ENCODE assay signal across 3 cellular contexts in the genomic region with DNA sequence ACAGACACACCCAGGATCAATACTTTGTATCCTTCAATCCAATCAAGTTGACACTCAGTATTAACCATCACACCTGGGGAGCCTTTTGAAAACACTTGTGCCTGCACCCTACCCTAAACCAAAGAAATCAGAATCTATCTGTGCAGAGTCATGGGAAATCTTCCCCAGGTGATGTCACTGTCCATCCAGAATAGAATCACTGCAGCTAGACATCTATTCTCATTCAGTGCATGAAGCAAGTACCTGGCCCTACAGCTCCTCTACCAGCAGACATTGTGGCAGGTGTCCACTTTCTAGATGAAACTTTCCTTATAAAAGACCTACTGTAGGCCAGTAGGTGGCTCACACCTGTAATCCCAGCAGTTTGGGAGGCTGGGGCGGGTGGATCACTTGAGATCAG.
TF ChIP-seq lines count a peak whose summit lies in the region.

No MANE protein-coding gene starts in this region.

TF ChIP-seq in SK-N-SH, 30 proteins besides CTCF, POLR2A, EP300 and RAD21 (continued from another document):
- TF ChIP-seq RXRA (IDR thresholded peaks at IDR 0.05; ENCODE audit: borderline replicate concordance, low read depth) (no peak), JUND (IDR thresholded peaks at IDR 0.05) (no peak), TAF1 (IDR thresholded peaks at IDR 0.05; ENCODE audit: borderline replicate concordance, low read depth, low read length) (no peak), FOXM1 (IDR thresholded peaks at IDR 0.05; ENCODE audit: low read depth) (no peak), YY1 (IDR thresholded peaks at IDR 0.05; ENCODE audit: low read depth) (no peak), SIN3A (IDR thresholded peaks at IDR 0.05; ENCODE audit: borderline replicate concordance, low read depth, low read length) (no peak), FOSL2 (IDR thresholded peaks at IDR 0.05; ENCODE audit: borderline replicate concordance, low read depth) (no peak), RFX5 (IDR thresholded peaks at IDR 0.05; ENCODE audit: low read length) (no peak), USF1 (IDR thresholded peaks at IDR 0.05; ENCODE audit: borderline replicate concordance, low read depth) (no peak), NFIC (IDR thresholded peaks at IDR 0.05; ENCODE audit: borderline replicate concordance) (no peak)
- TF ChIP-seq, protein P1, sequence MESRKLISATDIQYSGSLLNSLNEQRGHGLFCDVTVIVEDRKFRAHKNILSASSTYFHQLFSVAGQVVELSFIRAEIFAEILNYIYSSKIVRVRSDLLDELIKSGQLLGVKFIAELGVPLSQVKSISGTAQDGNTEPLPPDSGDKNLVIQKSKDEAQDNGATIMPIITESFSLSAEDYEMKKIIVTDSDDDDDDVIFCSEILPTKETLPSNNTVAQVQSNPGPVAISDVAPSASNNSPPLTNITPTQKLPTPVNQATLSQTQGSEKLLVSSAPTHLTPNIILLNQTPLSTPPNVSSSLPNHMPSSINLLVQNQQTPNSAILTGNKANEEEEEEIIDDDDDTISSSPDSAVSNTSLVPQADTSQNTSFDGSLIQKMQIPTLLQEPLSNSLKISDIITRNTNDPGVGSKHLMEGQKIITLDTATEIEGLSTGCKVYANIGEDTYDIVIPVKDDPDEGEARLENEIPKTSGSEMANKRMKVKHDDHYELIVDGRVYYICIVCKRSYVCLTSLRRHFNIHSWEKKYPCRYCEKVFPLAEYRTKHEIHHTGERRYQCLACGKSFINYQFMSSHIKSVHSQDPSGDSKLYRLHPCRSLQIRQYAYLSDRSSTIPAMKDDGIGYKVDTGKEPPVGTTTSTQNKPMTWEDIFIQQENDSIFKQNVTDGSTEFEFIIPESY (IDR thresholded peaks at IDR 0.05; ENCODE audit: borderline replicate concordance, low read depth), result no peak
TF ChIP-seq in SK-N-SH: peak in this region for 0.

TF ChIP-seq in SK-N-SH treated with all-trans-retinoic acid at 6 μM for 48 hours, 23 proteins besides CTCF, POLR2A, EP300 and RAD21 (continues in another document):
- TF ChIP-seq TSHZ2 (CRISPR knock-in tag; IDR thresholded peaks at IDR 0.05) (no peak), ZFP30 (CRISPR knock-in tag; IDR thresholded peaks at IDR 0.05) (no peak), ZC3H10 (CRISPR knock-in tag; IDR thresholded peaks at IDR 0.05) (no peak), PPARA (CRISPR knock-in tag; IDR thresholded peaks at IDR 0.05; ENCODE audit: borderline replicate concordance) (no peak), TOX (CRISPR knock-in tag; IDR thresholded peaks at IDR 0.05; ENCODE audit: borderline replicate concordance) (no peak), CREB5 (CRISPR knock-in tag; IDR thresholded peaks at IDR 0.05; ENCODE audit: low read depth) (no peak), ESRRG (CRISPR knock-in tag; IDR thresholded peaks at IDR 0.05) (no peak), ARNTL (CRISPR knock-in tag; IDR thresholded peaks at IDR 0.05; ENCODE audit: borderline replicate concordance, low read depth) (no peak), TCF4 (CRISPR knock-in tag; IDR thresholded peaks at IDR 0.05; ENCODE audit: borderline replicate concordance) (no peak), CSDC2 (CRISPR knock-in tag; IDR thresholded peaks at IDR 0.05) (no peak), OSR1 (CRISPR knock-in tag; IDR thresholded peaks at IDR 0.05) (no peak), GLIS3 (CRISPR knock-in tag; IDR thresholded peaks at IDR 0.05) (no peak), ZNF8 (CRISPR knock-in tag; IDR thresholded peaks at IDR 0.05) (no peak), RARB (CRISPR knock-in tag; IDR thresholded peaks at IDR 0.05) (no peak)
- TF ChIP-seq, protein P2, sequence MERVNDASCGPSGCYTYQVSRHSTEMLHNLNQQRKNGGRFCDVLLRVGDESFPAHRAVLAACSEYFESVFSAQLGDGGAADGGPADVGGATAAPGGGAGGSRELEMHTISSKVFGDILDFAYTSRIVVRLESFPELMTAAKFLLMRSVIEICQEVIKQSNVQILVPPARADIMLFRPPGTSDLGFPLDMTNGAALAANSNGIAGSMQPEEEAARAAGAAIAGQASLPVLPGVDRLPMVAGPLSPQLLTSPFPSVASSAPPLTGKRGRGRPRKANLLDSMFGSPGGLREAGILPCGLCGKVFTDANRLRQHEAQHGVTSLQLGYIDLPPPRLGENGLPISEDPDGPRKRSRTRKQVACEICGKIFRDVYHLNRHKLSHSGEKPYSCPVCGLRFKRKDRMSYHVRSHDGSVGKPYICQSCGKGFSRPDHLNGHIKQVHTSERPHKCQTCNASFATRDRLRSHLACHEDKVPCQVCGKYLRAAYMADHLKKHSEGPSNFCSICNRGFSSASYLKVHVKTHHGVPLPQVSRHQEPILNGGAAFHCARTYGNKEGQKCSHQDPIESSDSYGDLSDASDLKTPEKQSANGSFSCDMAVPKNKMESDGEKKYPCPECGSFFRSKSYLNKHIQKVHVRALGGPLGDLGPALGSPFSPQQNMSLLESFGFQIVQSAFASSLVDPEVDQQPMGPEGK (CRISPR knock-in tag; IDR thresholded peaks at IDR 0.05; ENCODE audit: borderline replicate concordance), result no peak
- TF ChIP-seq, protein P3, sequence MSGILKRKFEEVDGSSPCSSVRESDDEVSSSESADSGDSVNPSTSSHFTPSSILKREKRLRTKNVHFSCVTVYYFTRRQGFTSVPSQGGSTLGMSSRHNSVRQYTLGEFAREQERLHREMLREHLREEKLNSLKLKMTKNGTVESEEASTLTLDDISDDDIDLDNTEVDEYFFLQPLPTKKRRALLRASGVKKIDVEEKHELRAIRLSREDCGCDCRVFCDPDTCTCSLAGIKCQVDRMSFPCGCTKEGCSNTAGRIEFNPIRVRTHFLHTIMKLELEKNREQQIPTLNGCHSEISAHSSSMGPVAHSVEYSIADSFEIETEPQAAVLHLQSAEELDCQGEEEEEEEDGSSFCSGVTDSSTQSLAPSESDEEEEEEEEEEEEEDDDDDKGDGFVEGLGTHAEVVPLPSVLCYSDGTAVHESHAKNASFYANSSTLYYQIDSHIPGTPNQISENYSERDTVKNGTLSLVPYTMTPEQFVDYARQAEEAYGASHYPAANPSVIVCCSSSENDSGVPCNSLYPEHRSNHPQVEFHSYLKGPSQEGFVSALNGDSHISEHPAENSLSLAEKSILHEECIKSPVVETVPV (CRISPR knock-in tag; IDR thresholded peaks at IDR 0.05), result no peak

TF ChIP-seq in liver, 16 proteins besides CTCF, POLR2A, EP300 and RAD21 (continued from another document):
- TF ChIP-seq, protein P4, sequence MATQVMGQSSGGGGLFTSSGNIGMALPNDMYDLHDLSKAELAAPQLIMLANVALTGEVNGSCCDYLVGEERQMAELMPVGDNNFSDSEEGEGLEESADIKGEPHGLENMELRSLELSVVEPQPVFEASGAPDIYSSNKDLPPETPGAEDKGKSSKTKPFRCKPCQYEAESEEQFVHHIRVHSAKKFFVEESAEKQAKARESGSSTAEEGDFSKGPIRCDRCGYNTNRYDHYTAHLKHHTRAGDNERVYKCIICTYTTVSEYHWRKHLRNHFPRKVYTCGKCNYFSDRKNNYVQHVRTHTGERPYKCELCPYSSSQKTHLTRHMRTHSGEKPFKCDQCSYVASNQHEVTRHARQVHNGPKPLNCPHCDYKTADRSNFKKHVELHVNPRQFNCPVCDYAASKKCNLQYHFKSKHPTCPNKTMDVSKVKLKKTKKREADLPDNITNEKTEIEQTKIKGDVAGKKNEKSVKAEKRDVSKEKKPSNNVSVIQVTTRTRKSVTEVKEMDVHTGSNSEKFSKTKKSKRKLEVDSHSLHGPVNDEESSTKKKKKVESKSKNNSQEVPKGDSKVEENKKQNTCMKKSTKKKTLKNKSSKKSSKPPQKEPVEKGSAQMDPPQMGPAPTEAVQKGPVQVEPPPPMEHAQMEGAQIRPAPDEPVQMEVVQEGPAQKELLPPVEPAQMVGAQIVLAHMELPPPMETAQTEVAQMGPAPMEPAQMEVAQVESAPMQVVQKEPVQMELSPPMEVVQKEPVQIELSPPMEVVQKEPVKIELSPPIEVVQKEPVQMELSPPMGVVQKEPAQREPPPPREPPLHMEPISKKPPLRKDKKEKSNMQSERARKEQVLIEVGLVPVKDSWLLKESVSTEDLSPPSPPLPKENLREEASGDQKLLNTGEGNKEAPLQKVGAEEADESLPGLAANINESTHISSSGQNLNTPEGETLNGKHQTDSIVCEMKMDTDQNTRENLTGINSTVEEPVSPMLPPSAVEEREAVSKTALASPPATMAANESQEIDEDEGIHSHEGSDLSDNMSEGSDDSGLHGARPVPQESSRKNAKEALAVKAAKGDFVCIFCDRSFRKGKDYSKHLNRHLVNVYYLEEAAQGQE (IDR thresholded peaks at IDR 0.05), result no peak
- no peak for TF ChIP-seq FOXA1 (IDR thresholded peaks at IDR 0.05)
